20 cellular contexts compared by ENCODE assay signal in genomic region chr1:245873068-245873467, GRCh38.
"Had no signal": no experiment of that assay in that cellular context is flagged by ENCODE, and none has a peak within 500 bp of the region (broad histone marks: within the 10 kb centered on the region; RNA-seq: fewer than 3 reads in every experiment).

No MANE protein-coding gene starts in this region.

- H3K9me3 Mint-ChIP-seq: activated T-cell treated with anti-CD3 and anti-CD28 coated beads, Interleukin-2, amount 50 U/mL, for 4 hours; activated T-helper 2 cell treated with anti-CD3 and anti-CD28 coated beads, Interferon-gamma antibody, Interleukin-2, Interleukin-4, amounts not matched to agents 10 μg/mL and 5 μg/mL and 100 μg/mL, durations not matched to agents 14 hours and 24 hours and 36 hours; effector memory CD8-positive, alpha-beta T cell; naive thymus-derived CD4-positive, alpha-beta T cell; neural progenitor cell had no signal

- H3K27me3 ChIP-seq: colonic mucosa, dorsolateral prefrontal cortex, esophagus muscularis mucosa, heart right ventricle, neural progenitor cell, upper lobe of left lung had no signal

- H3K27me3 Mint-ChIP-seq: activated naive CD8-positive, alpha-beta T cell; effector memory CD8-positive, alpha-beta T cell; naive thymus-derived CD4-positive, alpha-beta T cell had no signal

- ATAC-seq: activated T-cell treated with anti-CD3 and anti-CD28 coated beads, Interleukin-2, amount 50 U/mL, for 4 hours; effector memory CD8-positive, alpha-beta T cell; heart right ventricle; naive thymus-derived CD4-positive, alpha-beta T cell; sciatic nerve had no signal

- H3K4me3 Mint-ChIP-seq: activated naive CD8-positive, alpha-beta T cell; activated T-cell treated with anti-CD3 and anti-CD28 coated beads, Interleukin-2, amount 50 U/mL, for 4 hours; effector memory CD8-positive, alpha-beta T cell; naive thymus-derived CD4-positive, alpha-beta T cell; neural progenitor cell had no signal

- H3K36me3 ChIP-seq: colonic mucosa, esophagus muscularis mucosa, heart right ventricle, neural progenitor cell, upper lobe of left lung had no signal

- H3K27ac ChIP-seq: colonic mucosa, dorsolateral prefrontal cortex, esophagus muscularis mucosa, neural progenitor cell had no signal

- H3K9me3 ChIP-seq: colonic mucosa, esophagus muscularis mucosa, heart right ventricle, upper lobe of left lung had no signal

- H3K36me3 Mint-ChIP-seq: neural progenitor cell had no signal

- H3K27ac Mint-ChIP-seq: activated naive CD8-positive, alpha-beta T cell; activated T-helper 2 cell treated with anti-CD3 and anti-CD28 coated beads, Interferon-gamma antibody, Interleukin-2, Interleukin-4, amounts not matched to agents 10 μg/mL and 5 μg/mL and 100 μg/mL, durations not matched to agents 14 hours and 24 hours and 36 hours; effector memory CD8-positive, alpha-beta T cell; naive thymus-derived CD4-positive, alpha-beta T cell; neural progenitor cell had no signal

- DNase-seq: activated CD8-positive, alpha-beta memory T cell treated with anti-CD3 and anti-CD28 coated beads, Interleukin-2, amount 50 U/mL, for 4 hours; activated naive CD4-positive, alpha-beta T cell; activated T-cell treated with anti-CD3 and anti-CD28 coated beads, Interleukin-2, amount 50 U/mL, for 4 hours; amniotic stem cell; colonic mucosa; dorsolateral prefrontal cortex; effector memory CD8-positive, alpha-beta T cell; heart right ventricle; kidney; naive thymus-derived CD4-positive, alpha-beta T cell; stimulated activated CD4-positive, alpha-beta T cell treated with anti-CD3 and anti-CD28 coated beads, Interleukin-4, amount 100 ng/mL, for 24 hours; stimulated activated naive CD4-positive, alpha-beta T cell treated with Interleukin-2 at 50 U/mL for 16 hours; T-helper 1 cell; upper lobe of left lung had no signal

- H3K4me1 ChIP-seq: colonic mucosa, neural progenitor cell had no signal

- H3K4me3 ChIP-seq: colonic mucosa, dorsolateral prefrontal cortex, esophagus muscularis mucosa, heart right ventricle, lung, neural progenitor cell, upper lobe of left lung had no signal
